In the genomic region with DNA sequence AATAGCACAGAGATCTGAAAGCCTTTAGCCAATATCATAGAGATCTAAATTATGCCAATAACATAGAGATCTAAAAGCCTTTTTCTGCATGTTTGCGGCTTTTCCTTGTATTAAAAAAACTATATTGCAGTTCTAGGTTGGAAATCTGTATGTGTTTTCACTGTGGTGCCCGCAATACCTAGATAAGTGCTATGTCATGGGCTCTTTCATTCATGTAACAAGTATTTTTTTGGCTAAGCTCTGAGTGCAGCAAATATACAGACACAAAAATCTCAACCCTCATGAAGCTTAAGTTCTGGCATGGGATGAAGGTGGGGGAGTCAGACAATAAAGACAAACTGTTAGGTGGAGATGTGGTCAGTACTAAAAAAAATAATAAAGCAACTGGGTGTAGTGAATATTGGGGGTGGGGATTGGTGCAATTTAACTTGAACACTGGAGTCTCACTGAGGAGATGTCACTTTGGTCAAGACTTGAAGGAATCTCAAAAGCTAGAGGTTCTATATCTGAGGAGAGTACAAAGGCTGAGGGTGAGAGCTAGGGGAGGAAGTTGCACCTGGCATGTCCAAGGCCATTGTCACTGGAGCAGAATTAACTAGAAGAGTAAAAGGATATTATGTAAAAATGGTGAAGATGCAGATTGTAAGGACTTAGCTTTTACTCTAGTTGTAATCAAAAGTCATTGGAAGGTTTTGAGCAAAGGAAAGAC, we compare ENCODE assay signal across 10 cellular contexts. TPM values are rescaled to one million over a fixed set of nuclear protein-coding genes. Genes with fewer than 3 reads are reported as not detected.
DNase-seq lines count a peak whose midpoint lies in the region; ATAC-seq and TF ChIP-seq lines count a peak whose summit lies in the region.
"Had no signal": no experiment of that assay in that cellular context is flagged by ENCODE, and none has a peak within 500 bp of the region (broad histone marks: within the 10 kb centered on the region; RNA-seq: fewer than 3 reads in every experiment).

No MANE protein-coding gene starts in this region.

- POLR2A ChIA-PET in WTC11 (lab: Charles Lee) = interaction anchor here (0.6 to 3.3 kb wide), 5 partner anchors 19 to 228 kb away, joined by 3 to 33 read pairs (median 4); a partner anchor contains a TSS

- H3K4me3 Mint-ChIP-seq in WTC11 = no peak overlapping the region
- H3K4me3 Mint-ChIP-seq: activated CD4-positive, alpha-beta memory T cell treated with anti-CD3 and anti-CD28 coated beads, Interleukin-2, amount 10 ng/mL, durations not matched to agents 7 days and 5 days had no signal

- peaks cover 32% of the 10 kb centered on the region for H3K4me1 Mint-ChIP-seq in WTC11

- 8 to 13% methylated on average over 2 of the region's 2 CpGs for WGBS in ectodermal cell, 2 experiments

- DNase-seq in M059J (ENCODE audit: low read depth) (peak; percentile 15), WTC11 (ENCODE audit: low spot score) (no peak), cerebellum (ENCODE audit: low spot score) (no peak)
- DNase-seq: activated CD4-positive, alpha-beta memory T cell treated with anti-CD3 and anti-CD28 coated beads, Interleukin-2, amount 10 ng/mL, durations not matched to agents 7 days and 5 days; caudate nucleus had no signal

- H3K27me3 ChIP-seq in DOHH2 (ENCODE audit: control insufficient read depth, low read length) (no peaks in the 10 kb centered on the region), ectodermal cell (ENCODE audit: control insufficient read depth, insufficient read depth, low read length, poor library complexity, severe bottlenecking) (no peaks in the 10 kb centered on the region), neuron (ENCODE audit: insufficient read depth, low read length) (no peaks in the 10 kb centered on the region)

- peaks cover 8% of the 10 kb centered on the region for H3F3A ChIP-seq in DOHH2 (ENCODE audit: control insufficient read depth, insufficient read depth)

- TF ChIP-seq CTCF in DOHH2 (IDR thresholded peaks at IDR 0.05; ENCODE audit: low read depth, low read length, poor library complexity, severe bottlenecking) (no peak), WTC11 (IDR thresholded peaks at IDR 0.05) (no peak)

- H3K27ac Mint-ChIP-seq in WTC11 = no peak overlapping the region
- H3K27ac Mint-ChIP-seq: activated CD4-positive, alpha-beta memory T cell treated with anti-CD3 and anti-CD28 coated beads, Interleukin-2, amount 10 ng/mL, durations not matched to agents 7 days and 5 days had no signal

- peaks cover 31% of the 10 kb centered on the region for H4K20me1 ChIP-seq in DOHH2 (ENCODE audit: control insufficient read depth, insufficient read depth, low read depth, low read length)

- H3K36me3 Mint-ChIP-seq in WTC11 = peaks cover 32% of the 10 kb centered on the region

- H3K4me2 ChIP-seq in DOHH2 (ENCODE audit: low read length) = peak overlapping the region; percentile 97

- H3K9me3 ChIP-seq in DOHH2 (ENCODE audit: control insufficient read depth, insufficient read depth, low read length) = no peaks in the 10 kb centered on the region
- H3K9me3 ChIP-seq in ectodermal cell (ENCODE audit: control insufficient read depth, low read length) = no peaks in the 10 kb centered on the region
- H3K9me3 ChIP-seq in neuron (ENCODE audit: low read length) = no peaks in the 10 kb centered on the region

- no peaks in the 10 kb centered on the region for H3K27me3 Mint-ChIP-seq in WTC11 (ENCODE audit: low read depth)
- H3K27me3 Mint-ChIP-seq: activated CD4-positive, alpha-beta memory T cell treated with anti-CD3 and anti-CD28 coated beads, Interleukin-2, amount 10 ng/mL, durations not matched to agents 7 days and 5 days had no signal

- H3K9me3 Mint-ChIP-seq in WTC11 = no peaks in the 10 kb centered on the region
- H3K9me3 Mint-ChIP-seq: activated CD4-positive, alpha-beta memory T cell treated with anti-CD3 and anti-CD28 coated beads, Interleukin-2, amount 10 ng/mL, durations not matched to agents 7 days and 5 days had no signal

- H3K79me2 ChIP-seq in DOHH2 (ENCODE audit: control insufficient read depth, low read length) = peaks cover 61% of the 10 kb centered on the region

- H3K9me2 ChIP-seq in DOHH2 (replicated peaks; ENCODE audit: control insufficient read depth, low read length) = no peaks in the 10 kb centered on the region

- H3K4me3 ChIP-seq in DOHH2 (ENCODE audit: low read length) = peak overlapping the region; percentile 90
- peak overlapping the region; percentile 64 for H3K4me3 ChIP-seq in ectodermal cell (ENCODE audit: insufficient read depth, low read depth, low read length)
- H3K4me3 ChIP-seq in neuron (ENCODE audit: low read length) = peak overlapping the region; percentile 83

- no peak for ATAC-seq in GM21515 (IDR thresholded peaks at IDR 0.05; ENCODE audit: unreplicated experiment)
- ATAC-seq in WTC11 = no peak
- ATAC-seq in HG02642 (IDR thresholded peaks at IDR 0.05; ENCODE audit: poor library complexity, unreplicated experiment) = no peak

- CTCF ChIA-PET in WTC11 (lab: Charles Lee) = interaction anchor here (0.9 to 4.4 kb wide), 10 partner anchors 24 to 117 kb away, joined by 3 to 27 read pairs (median 5); a partner anchor contains a TSS

- H2AFZ ChIP-seq in neuron (ENCODE audit: low read depth, low read length) = peak overlapping the region; percentile 30

- peak overlapping the region; percentile 70 for H3K27ac ChIP-seq in DOHH2 (ENCODE audit: low read depth, low read length)
- H3K27ac ChIP-seq in ectodermal cell (ENCODE audit: insufficient read depth, low read depth, low read length, poor library complexity, severe bottlenecking) = no peak overlapping the region

- H3K36me3 ChIP-seq in DOHH2 (ENCODE audit: control insufficient read depth, low read length) = peaks cover 60% of the 10 kb centered on the region
- peaks cover 23% of the 10 kb centered on the region for H3K36me3 ChIP-seq in ectodermal cell (ENCODE audit: control insufficient read depth, insufficient read depth, low read length)
- H3K36me3 ChIP-seq in neuron (ENCODE audit: insufficient read depth, low read length) = peaks cover 28% of the 10 kb centered on the region

- H3K4me1 ChIP-seq in DOHH2 (ENCODE audit: control insufficient read depth, low read length) (peaks cover 47% of the 10 kb centered on the region), ectodermal cell (ENCODE audit: control insufficient read depth, insufficient read depth, low read length) (peaks cover 19% of the 10 kb centered on the region), neuron (ENCODE audit: insufficient read depth, low read length) (peaks cover 23% of the 10 kb centered on the region)

TF ChIP-seq in WTC11, 78 proteins besides CTCF, POLR2A, EP300 and RAD21:
- TF ChIP-seq, protein P1, sequence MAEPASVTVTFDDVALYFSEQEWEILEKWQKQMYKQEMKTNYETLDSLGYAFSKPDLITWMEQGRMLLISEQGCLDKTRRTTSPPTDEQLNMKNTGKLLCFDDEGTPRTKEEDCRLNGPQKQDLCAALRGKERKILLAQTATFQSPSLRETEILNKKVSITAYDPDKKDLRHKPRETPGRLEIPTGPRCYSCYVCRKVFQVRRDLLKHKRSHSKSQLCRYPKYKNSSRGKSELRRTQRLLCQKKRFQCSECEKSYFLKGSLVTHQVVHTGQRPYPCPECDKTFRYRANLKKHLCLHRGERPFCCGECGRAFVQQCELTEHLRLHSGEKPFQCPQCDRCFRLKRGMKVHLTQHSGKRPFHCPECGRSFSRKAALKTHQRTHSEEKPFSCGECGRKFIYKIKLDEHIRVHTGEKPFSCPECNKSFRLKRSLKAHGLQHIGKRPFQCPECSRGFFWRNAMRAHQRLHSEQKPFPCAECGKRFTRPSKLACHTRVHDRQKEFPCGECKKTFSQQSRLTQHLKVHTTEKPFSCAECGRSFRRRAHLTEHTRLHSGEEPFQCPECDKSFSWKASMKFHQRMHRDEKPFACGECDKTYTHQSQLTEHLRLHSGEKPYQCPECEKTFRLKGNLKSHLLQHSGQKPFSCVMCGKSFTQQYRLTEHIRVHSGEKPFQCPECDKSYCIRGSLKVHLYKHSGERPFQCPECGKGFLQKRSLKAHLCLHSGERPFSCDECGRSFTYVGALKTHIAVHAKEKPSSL (CRISPR knock-in tag; conservative IDR thresholded peaks at IDR 0.05) = no peak
- no peak for TF ChIP-seq SMAD4 (CRISPR knock-in tag; IDR thresholded peaks at IDR 0.05)
- no peak for TF ChIP-seq ETV6 (CRISPR knock-in tag; IDR thresholded peaks at IDR 0.05)
- no peak for TF ChIP-seq TEAD1 (CRISPR knock-in tag; IDR thresholded peaks at IDR 0.05)
- TF ChIP-seq GRHL2 (CRISPR knock-in tag; IDR thresholded peaks at IDR 0.05; ENCODE audit: insufficient replicate concordance, severe bottlenecking) = no peak
- no peak for TF ChIP-seq ZNF396 (CRISPR knock-in tag; IDR thresholded peaks at IDR 0.05; ENCODE audit: borderline replicate concordance)
TF ChIP-seq in WTC11: peak in this region for 0.

RNA-seq across cellular contexts. Expression of a gene that starts 1.0 kb away (rescaled TPM):
- 47.1 and 54.0 TPM in 2 replicates for total RNA-seq in M059J (2014; rRNA removed; shearing (Covaris generic))
- polyA plus RNA-seq in ectodermal cell (2013, experiment 1 of 4) = 101 TPM
- polyA plus RNA-seq in ectodermal cell (2013, experiment 2 of 4) = 85.7 TPM
- polyA plus RNA-seq in ectodermal cell (2013, experiment 3 of 4) = 80.3 TPM
- polyA plus RNA-seq in ectodermal cell (2013, experiment 4 of 4) = 81.3 TPM
- total RNA-seq in WTC11 (2021) = 148 to 192 TPM (median 156 TPM) in 3 replicates
- total RNA-seq in cerebellum = 23.2 TPM

RNA-seq across cellular contexts. Expression of a gene that starts 53.2 kb away (rescaled TPM):
- 5.4 and 12.1 TPM in 2 replicates for total RNA-seq in M059J (2014; rRNA removed; shearing (Covaris generic))
- 74.0 TPM for polyA plus RNA-seq in ectodermal cell (2013, experiment 1 of 4)
- polyA plus RNA-seq in ectodermal cell (2013, experiment 2 of 4) = 115 TPM
- 66.2 TPM for polyA plus RNA-seq in ectodermal cell (2013, experiment 3 of 4)
- polyA plus RNA-seq in ectodermal cell (2013, experiment 4 of 4) = 65.1 TPM
- total RNA-seq in WTC11 (2021) (32.9 to 36.9 TPM (median 36.6 TPM) in 3 replicates), cerebellum (4.3 TPM)
